Comparison of ENCODE assay signal across 16 cellular contexts in the genomic region with DNA sequence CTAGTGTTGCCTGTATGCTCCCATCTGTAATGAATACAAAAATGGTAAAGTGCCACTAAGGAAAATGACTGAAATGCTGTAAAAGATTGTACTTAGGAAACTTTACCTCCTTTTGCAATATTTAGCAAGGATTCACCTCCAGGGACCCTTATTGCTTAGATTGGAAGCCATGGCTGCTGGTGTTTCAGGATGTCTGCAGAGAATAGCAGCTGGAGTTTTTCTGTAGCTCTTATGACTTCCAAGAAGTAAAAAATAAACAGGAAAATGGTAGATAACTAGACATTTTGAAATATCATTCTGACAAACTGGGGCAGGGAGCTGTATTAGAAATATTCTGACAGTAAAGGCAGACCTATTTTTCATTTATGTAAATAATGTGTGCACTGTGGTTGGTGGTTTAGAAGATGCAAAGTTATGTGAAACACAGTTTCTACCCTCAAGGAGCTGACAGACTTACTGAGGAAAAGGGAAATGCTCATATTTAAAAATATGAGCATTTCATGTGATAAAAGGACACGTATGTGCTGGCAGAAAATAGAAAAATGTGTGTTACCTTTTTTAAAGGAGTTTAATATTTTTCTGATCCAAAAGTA.
DNase-seq lines count a peak whose midpoint lies in the region; ATAC-seq and TF ChIP-seq lines count a peak whose summit lies in the region.
"Had no signal": no experiment of that assay in that cellular context is flagged by ENCODE, and none has a peak within 500 bp of the region (broad histone marks: within the 10 kb centered on the region; RNA-seq: fewer than 3 reads in every experiment).

No MANE protein-coding gene starts in this region.

- CTCF ChIA-PET in IMR-90 (lab: Yijun Ruan, JAX) = no interaction called here

- dilution Hi-C loops in IMR-90 (cut with HindIII; ENCODE audit: low sequenced_read_pairs, unreplicated experiment) = no loop called here

- no peaks in the 10 kb centered on the region for H4K20me1 ChIP-seq in IMR-90 (ENCODE audit: insufficient read depth, low read length)

- H3K36me3 ChIP-seq in IMR-90 (ENCODE audit: control insufficient read depth, insufficient read depth, low read length) = no peaks in the 10 kb centered on the region
- H3K36me3 ChIP-seq: gastrocnemius medialis, neutrophil had no signal

- no peak overlapping the region for H4K91ac ChIP-seq in IMR-90 (ENCODE audit: insufficient read depth, low read depth, low read length)

- no peak overlapping the region for H2AK5ac ChIP-seq in IMR-90 (ENCODE audit: low read depth, low read length)

- in situ Hi-C loops in GM13976 (cut with MboI; ENCODE audit: low sequenced_read_pairs, unreplicated experiment) (no loop called here), IMR-90 (cut with MboI; ENCODE audit: low sequenced_read_pairs) (no loop called here)

- H3K79me1 ChIP-seq in IMR-90 (ENCODE audit: low read depth in 1 of 2, low read length in 2 of 2) = 0 out of 4 replicates have a peak, but pooled peaks cover 0 to 4% of the 10 kb centered on the region in 2 experiments

- WGBS in IMR-90 (ENCODE audit: extremely low coverage in 2 of 2, insufficient read length in 1 of 2), 2 experiments = no CpG with 5 or more reads among the region's 1 CpG

- POLR2A ChIA-PET in IMR-90 (lab: Charles Lee; ENCODE audit: unreplicated experiment) = no interaction called here

- no peak overlapping the region for H2AFZ ChIP-seq in IMR-90 (replicated peaks; ENCODE audit: low read length, poor library complexity)

- no peak overlapping the region for H3K4me3 ChIP-seq in IMR-90 (ENCODE audit: insufficient read depth, low read depth, low read length)
- H3K4me3 ChIP-seq: gastrocnemius medialis had no signal

- no peaks in the 10 kb centered on the region for H3K9me3 ChIP-seq in IMR-90 (ENCODE audit: control insufficient read depth, insufficient read depth, low read length)
- H3K9me3 ChIP-seq: gastrocnemius medialis, neutrophil had no signal

- peak; percentile 86 for ATAC-seq in GM19397 (IDR thresholded peaks at IDR 0.05; ENCODE audit: unreplicated experiment)
- peak; percentile 96 for ATAC-seq in HG02870 (IDR thresholded peaks at IDR 0.05; ENCODE audit: unreplicated experiment)
- ATAC-seq in IMR-90 (ENCODE audit: low read depth) = peak; percentile 64
- ATAC-seq: gastrocnemius medialis, left cardiac atrium had no signal

- DNase-seq in GM13976 (ENCODE audit: low spot score) (peak; percentile 5), IMR-90 (peak; percentile 1), NCI-H1436 (lab: John Stamatoyannopoulos, UW) (no peak), cerebellar cortex (ENCODE audit: low spot score) (no peak), MV-4-11 (lab: John Stamatoyannopoulos, UW) (no peak)
- no peak for DNase-seq in activated CD8-positive, alpha-beta memory T cell treated with anti-CD3 and anti-CD28 coated beads for 24 hours
- DNase-seq: activated CD4-positive, alpha-beta T cell treated with anti-CD3 and anti-CD28 coated beads, Interleukin-2, amount 10 ng/mL, durations not matched to agents 7 days and 5 days; DMS79; gastrocnemius medialis; left cardiac atrium; NCI-H1417; stimulated activated naive CD4-positive, alpha-beta T cell treated with Interleukin-2 at 50 U/mL for 16 hours; SW 1271 had no signal

- peaks cover 3% of the 10 kb centered on the region; the same call in 1 of the 2 replicates for H3K9me1 ChIP-seq in IMR-90 (ENCODE audit: insufficient read depth, low read length)

- TF ChIP-seq RAD21 in IMR-90 (IDR thresholded peaks at IDR 0.05; ENCODE audit: low read length) = no peak

- H2BK15ac ChIP-seq in IMR-90 (ENCODE audit: low read depth, low read length) = no peak overlapping the region

- H4K5ac ChIP-seq in IMR-90 (ENCODE audit: low read depth, low read length) = no peak overlapping the region

- H3K18ac ChIP-seq in IMR-90 (ENCODE audit: low read depth, low read length) = no peak overlapping the region

- no peak overlapping the region for H2BK20ac ChIP-seq in IMR-90 (ENCODE audit: low read depth, low read length)

- H3K27ac ChIP-seq in IMR-90 (ENCODE audit: insufficient read depth, low read length) = peak overlapping the region; percentile 39; the same call in 1 of the 2 replicates
- H3K27ac ChIP-seq: gastrocnemius medialis, neutrophil had no signal

- no peak for TF ChIP-seq POLR2A in IMR-90 (IDR thresholded peaks at IDR 0.05; ENCODE audit: low read depth, low read length)

- no peak overlapping the region for H3K56ac ChIP-seq in IMR-90 (ENCODE audit: extremely low read depth, insufficient read depth, low read length)

- no peak overlapping the region for H3K14ac ChIP-seq in IMR-90 (replicated peaks; ENCODE audit: low read depth, low read length)

- no peak overlapping the region for H3K23ac ChIP-seq in IMR-90 (ENCODE audit: low read depth, low read length)

- no TSS peak for BruUV-seq in IMR-90 (replicated peaks; lab: Mats Ljungman, UMichigan)

- no peak overlapping the region; the same call in 1 of the 2 replicates for H3K4me2 ChIP-seq in IMR-90 (ENCODE audit: low read depth, low read length)

- H2BK5ac ChIP-seq in IMR-90 (ENCODE audit: low read depth, low read length, poor library complexity, severe bottlenecking) = no peak overlapping the region

- H3K4me1 ChIP-seq in IMR-90 (ENCODE audit: control insufficient read depth, insufficient read depth, low read length) = peaks cover 2% of the 10 kb centered on the region; the same call in 1 of the 2 replicates
- H3K4me1 ChIP-seq: gastrocnemius medialis had no signal

- no peak overlapping the region for H3K4ac ChIP-seq in IMR-90 (ENCODE audit: low read depth, low read length)

- H4K8ac ChIP-seq in IMR-90 (ENCODE audit: low read depth in 2 of 2, low read length in 2 of 2) = no peak overlapping the region

- intact Hi-C loops in IMR-90 (cut with micrococcal nuclease) = no loop called here

- no peak overlapping the region for H2AK9ac ChIP-seq in IMR-90 (replicated peaks; ENCODE audit: low read depth, low read length, poor library complexity)

- no peak overlapping the region for H3K9ac ChIP-seq in IMR-90 (ENCODE audit: low read depth, low read length)

- no peak for TF ChIP-seq CTCF in GM13976 (IDR thresholded peaks at IDR 0.05; ENCODE audit: borderline replicate concordance, control extremely low read depth, extremely low read depth, insufficient read depth, missing control alignments)
- no peak for TF ChIP-seq CTCF in IMR-90 (conservative IDR thresholded peaks at IDR 0.05; ENCODE audit: low read depth, low read length)

- H2BK120ac ChIP-seq in IMR-90 (ENCODE audit: low read depth, low read length) = no peak overlapping the region

- H3K27me3 ChIP-seq in IMR-90 (ENCODE audit: control insufficient read depth, insufficient read depth, low read length) = no peaks in the 10 kb centered on the region
- H3K27me3 ChIP-seq: gastrocnemius medialis, neutrophil had no signal

TF ChIP-seq in IMR-90, 13 proteins besides CTCF, POLR2A, EP300 and RAD21:
- TF ChIP-seq SMC3 (IDR thresholded peaks at IDR 0.05; ENCODE audit: low read depth, low read length) (no peak), NFE2L2 (IDR thresholded peaks at IDR 0.05; ENCODE audit: low read depth, low read length) (no peak), MXI1 (IDR thresholded peaks at IDR 0.05; ENCODE audit: borderline replicate concordance, low read depth, low read length) (no peak), RFX5 (IDR thresholded peaks at IDR 0.05; ENCODE audit: low read depth, low read length) (no peak), CEBPB (IDR thresholded peaks at IDR 0.05; ENCODE audit: low read depth, low read length) (no peak), CHD1 (IDR thresholded peaks at IDR 0.05; ENCODE audit: low read depth, low read length) (no peak), MAFK (IDR thresholded peaks at IDR 0.05; ENCODE audit: low read depth, low read length) (no peak), MAZ (IDR thresholded peaks at IDR 0.05; ENCODE audit: borderline replicate concordance, low read depth, low read length) (no peak), RCOR1 (IDR thresholded peaks at IDR 0.05; ENCODE audit: insufficient replicate concordance, low read length) (no peak), BHLHE40 (IDR thresholded peaks at IDR 0.05; ENCODE audit: low read depth, low read length) (no peak), FOS (IDR thresholded peaks at IDR 0.05; ENCODE audit: low read depth, low read length) (no peak)
- TF ChIP-seq, protein P1, sequence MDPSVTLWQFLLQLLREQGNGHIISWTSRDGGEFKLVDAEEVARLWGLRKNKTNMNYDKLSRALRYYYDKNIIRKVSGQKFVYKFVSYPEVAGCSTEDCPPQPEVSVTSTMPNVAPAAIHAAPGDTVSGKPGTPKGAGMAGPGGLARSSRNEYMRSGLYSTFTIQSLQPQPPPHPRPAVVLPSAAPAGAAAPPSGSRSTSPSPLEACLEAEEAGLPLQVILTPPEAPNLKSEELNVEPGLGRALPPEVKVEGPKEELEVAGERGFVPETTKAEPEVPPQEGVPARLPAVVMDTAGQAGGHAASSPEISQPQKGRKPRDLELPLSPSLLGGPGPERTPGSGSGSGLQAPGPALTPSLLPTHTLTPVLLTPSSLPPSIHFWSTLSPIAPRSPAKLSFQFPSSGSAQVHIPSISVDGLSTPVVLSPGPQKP (IDR thresholded peaks at IDR 0.05; ENCODE audit: borderline replicate concordance, low read depth, low read length) = no peak
- TF ChIP-seq, protein P2, sequence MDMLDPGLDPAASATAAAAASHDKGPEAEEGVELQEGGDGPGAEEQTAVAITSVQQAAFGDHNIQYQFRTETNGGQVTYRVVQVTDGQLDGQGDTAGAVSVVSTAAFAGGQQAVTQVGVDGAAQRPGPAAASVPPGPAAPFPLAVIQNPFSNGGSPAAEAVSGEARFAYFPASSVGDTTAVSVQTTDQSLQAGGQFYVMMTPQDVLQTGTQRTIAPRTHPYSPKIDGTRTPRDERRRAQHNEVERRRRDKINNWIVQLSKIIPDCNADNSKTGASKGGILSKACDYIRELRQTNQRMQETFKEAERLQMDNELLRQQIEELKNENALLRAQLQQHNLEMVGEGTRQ (IDR thresholded peaks at IDR 0.05; ENCODE audit: low read depth, low read length) = no peak

Comparison
In these comparisons a context has a peak if more than half of its experiments do, and no peak if none do; other contexts are left out.
1. DNase-seq: peak in GM13976 (single experiment) and IMR-90 (single experiment); none in NCI-H1436 (single experiment), cerebellar cortex (single experiment), MV-4-11 (single experiment) and activated CD8-positive, alpha-beta memory T cell treated with anti-CD3 and anti-CD28 coated beads for 24 hours (single experiment).
2. Peak in every context shown above with its lines, with median percentiles within 50 percentile points of each other: ATAC-seq.